ENCODE assay signal across 8 cellular contexts in genomic region chr3:58526124-58526957, GRCh38. TPM values are rescaled to one million over a fixed set of nuclear protein-coding genes. Genes with fewer than 3 reads are reported as not detected.
DNase-seq lines count a peak whose midpoint lies in the region; ATAC-seq and TF ChIP-seq lines count a peak whose summit lies in the region.

No MANE protein-coding gene starts in this region.

- no peaks in the 10 kb centered on the region for H3K27me3 ChIP-seq in MG63

- peaks cover 5% of the 10 kb centered on the region for H3K36me3 Mint-ChIP-seq in Calu3 (ENCODE audit: insufficient read depth, unreplicated experiment)
- no peaks in the 10 kb centered on the region for H3K36me3 Mint-ChIP-seq in brain

- H3K4me3 ChIP-seq in MG63 (no peak overlapping the region), lower leg skin (ENCODE audit: low read depth, poor library complexity, severe bottlenecking) (no peak overlapping the region)

- 77 to 86% methylated on average over 12 of the region's 12 CpGs for WGBS in lower leg skin, 2 donors

- H3K27me3 Mint-ChIP-seq in Calu3 (ENCODE audit: unreplicated experiment) (no peaks in the 10 kb centered on the region), brain (no peaks in the 10 kb centered on the region)

- CTCF ChIA-PET in Calu3 (lab: Charles Lee), result interaction anchor here (0.7 to 1.1 kb wide), 3 partner anchors 8 to 200 kb away, joined by 3 read pairs; no protein-coding TSS in a partner anchor

- H3K4me3 Mint-ChIP-seq in Calu3 (ENCODE audit: low read depth, unreplicated experiment) (no peak overlapping the region), brain (no peak overlapping the region)

- H3K9me3 ChIP-seq in MG63, result no peaks in the 10 kb centered on the region

- ATAC-seq in HG03571 (IDR thresholded peaks at IDR 0.05; ENCODE audit: unreplicated experiment), result no peak
- ATAC-seq in HG02884 (IDR thresholded peaks at IDR 0.05; ENCODE audit: unreplicated experiment), result no peak

- H3K9me3 Mint-ChIP-seq in Calu3 (ENCODE audit: low read depth, unreplicated experiment) (peaks cover 3% of the 10 kb centered on the region), brain (peaks cover 0 to 2% (median 0%) of the 10 kb centered on the region in 5 experiments)

- DNase-seq in Calu3 (peak; percentile 51), MG63 (peak; percentile 68), lower leg skin (ENCODE audit: low spot score in 2 of 2) (peak; percentile 31 to 72), NCI-H524 (lab: John Stamatoyannopoulos, UW) (no peak)
- DNase-seq in activated CD4-positive, alpha-beta T cell treated with anti-CD3 and anti-CD28 coated beads for 1 hour, result no peak

- intact Hi-C loops in Calu3 (cut with micrococcal nuclease; ENCODE audit: unreplicated experiment), result no loop called here
- intact Hi-C loops in lower leg skin (cut with DNase I; ENCODE audit: low total_unique reads), result no loop called here

- peak overlapping the region; percentile 76 for H3K27ac Mint-ChIP-seq in Calu3 (ENCODE audit: unreplicated experiment)
- H3K27ac Mint-ChIP-seq in brain, result peak overlapping the region in 3 of 5 experiments; percentile 64 to 83 (median 66)

- TF ChIP-seq CTCF in Calu3 (IDR thresholded peaks at IDR 0.05; ENCODE audit: unreplicated experiment) (no peak), brain (conservative IDR thresholded peaks at IDR 0.05) (no peak), lower leg skin (IDR thresholded peaks at IDR 0.05) (no peak)

- BruUV-seq in Calu3 (replicated peaks; lab: Mats Ljungman, UMichigan), result no TSS peak

- H3K36me3 ChIP-seq in MG63, result peaks cover 3% of the 10 kb centered on the region

- H3K4me1 Mint-ChIP-seq in Calu3 (ENCODE audit: low read depth, unreplicated experiment) (peaks cover 28% of the 10 kb centered on the region), brain (peaks cover 42% of the 10 kb centered on the region)

- TF ChIP-seq POLR2A in lower leg skin (IDR thresholded peaks at IDR 0.05), result no peak

RNA-seq across cellular contexts. Expression of gene ACOX2, which starts 10.6 kb away (rescaled TPM):
- total RNA-seq in Calu3 (2022) (1.1 and 1.4 TPM in 2 replicates), lower leg skin (1 to 10 TPM; 2.6 to 6.6 (median 4.5) TPM)
- total RNA-seq in MG63 (2014; rRNA removed; shearing (Covaris generic); ENCODE audit: low replicate concordance), result 18.7 and 23.4 TPM in 2 replicates
- 2.5 TPM for polyA plus RNA-seq in brain (ENCODE audit: insufficient read depth, low read depth, low replicate concordance)

RNA-seq across cellular contexts. Expression of gene KCTD6, which starts 34.4 kb away (rescaled TPM):
- total RNA-seq in Calu3 (2022), result 10.7 and 11.4 TPM in 2 replicates
- 5.1 and 13.4 TPM in 2 replicates for total RNA-seq in MG63 (2014; rRNA removed; shearing (Covaris generic); ENCODE audit: low replicate concordance)
- polyA plus RNA-seq in brain (ENCODE audit: insufficient read depth, low read depth, low replicate concordance), result 5.2 TPM
- total RNA-seq in lower leg skin, result 10 to 100 TPM in 3 of 4 donors, 1 to 10 TPM in 1; 9.4 to 14.8 (median 11.6) TPM

RNA-seq across cellular contexts. Expression of gene FAM107A, which starts 50.9 kb away (rescaled TPM):
- total RNA-seq in Calu3 (2022) (not detected in 2 replicates), lower leg skin (10 to 100 TPM in 3 of 4 donors, 1 to 10 TPM in 1; 9.2 to 52.5 (median 16.9) TPM)
- 40.7 and 47.1 TPM in 2 replicates for total RNA-seq in MG63 (2014; rRNA removed; shearing (Covaris generic); ENCODE audit: low replicate concordance)
- 470 TPM for polyA plus RNA-seq in brain (ENCODE audit: insufficient read depth, low read depth, low replicate concordance)

Comparison
In these comparisons a context has a peak if more than half of its experiments do, and no peak if none do; other contexts are left out.
1. DNase-seq: peak in Calu3 (single experiment), MG63 (single experiment) and lower leg skin (2 of 2); none in activated CD4-positive, alpha-beta T cell treated with anti-CD3 and anti-CD28 coated beads for 1 hour (single experiment) and NCI-H524 (0 of 2).
2. RNA of gene FAM107A, which starts 50.9 kb away (total RNA-seq): 40.7 to 47.1 TPM in MG63 and 9.2 to 52.5 TPM in lower leg skin; not detected in Calu3; every median in the first group is over 10 times any median in the second.